Comparison of ENCODE assay signal across 18 cellular contexts in the genomic region with DNA sequence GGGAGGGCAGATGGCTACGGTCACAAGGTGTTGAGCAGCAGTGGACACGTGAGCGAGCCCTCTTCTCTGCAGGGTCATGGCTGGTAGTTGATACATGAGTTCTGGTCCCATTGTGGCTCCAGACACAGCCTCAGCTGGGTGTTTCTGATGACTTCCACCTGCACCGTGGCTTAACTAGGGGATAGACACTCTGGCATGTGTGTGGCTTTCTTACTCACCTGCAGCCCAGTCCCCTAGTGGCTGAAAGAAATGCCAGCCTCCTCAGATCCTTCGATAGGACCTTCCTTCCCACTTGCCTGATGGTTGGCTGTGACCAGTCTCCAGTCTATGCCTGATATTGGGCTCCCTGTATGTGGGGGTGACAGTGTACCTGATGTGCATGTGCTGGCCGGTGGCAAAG. TPM values are rescaled to one million over a fixed set of nuclear protein-coding genes. Genes with fewer than 3 reads are reported as not detected.
A peak's percentile ranks its signal among the peaks of the same experiment; 100 is the strongest.
DNase-seq lines count a peak whose midpoint lies in the region; ATAC-seq, FAIRE-seq and TF ChIP-seq lines count a peak whose summit lies in the region.
"Had no signal": no experiment of that assay in that cellular context is flagged by ENCODE, and none has a peak within 500 bp of the region (broad histone marks: within the 10 kb centered on the region; RNA-seq: fewer than 3 reads in every experiment).

No MANE protein-coding gene starts in this region.

- no peak overlapping the region for H2AFZ ChIP-seq in GM12878 (ENCODE audit: control insufficient read depth, low read depth, low read length)

- H2BK15ac ChIP-seq in mesendoderm (replicated peaks; ENCODE audit: low read depth), result no peak overlapping the region

- intact Hi-C loops in GM12878 (cut with micrococcal nuclease; ENCODE audit: unreplicated experiment), result no loop called here
- intact Hi-C loops in colonic mucosa (cut with DNase I), result no loop called here
- intact Hi-C loops in Right ventricle myocardium inferior (cut with DNase I), result no loop called here

- SMC1A ChIA-PET in GM12878 (lab: Charles Lee; ENCODE audit: uncharacterized antibody, unreplicated experiment), result no interaction called here

- no peak for TF ChIP-seq RAD21 in GM12878 (IDR thresholded peaks at IDR 0.05; ENCODE audit: insufficient read depth, low read depth, low read length)

- no peak overlapping the region for H2BK5ac ChIP-seq in mesendoderm (ENCODE audit: low read length)

- no TSS peak for BruUV-seq in GM12878 (replicated peaks; lab: Mats Ljungman, UMichigan)

- ATAC-seq in GM12878, result peak; percentile 57
- ATAC-seq in Right ventricle myocardium inferior, result no peak

- DNase-seq in BE2C (no peak), HFF-Myc (ENCODE audit: extremely low read depth, low read depth) (no peak), GM12878 (ENCODE audit: low read depth, low spot score) (no peak), mesendoderm (peak; percentile 54), colonic mucosa (no peak), islet precursor cell (no peak), Right ventricle myocardium inferior (ENCODE audit: missing footprints) (no peak), H4 (ENCODE audit: low spot score) (no peak)
- DNase-seq: activated CD8-positive, alpha-beta memory T cell treated with anti-CD3 and anti-CD28 coated beads, Interleukin-2, amount 50 U/mL, for 48 hours; activated naive CD8-positive, alpha-beta T cell treated with anti-CD3 and anti-CD28 coated beads, Interleukin-2, amount 10 ng/mL, durations not matched to agents 7 days and 5 days; GOT3; stimulated activated CD4-positive, alpha-beta T cell treated with anti-CD3 and anti-CD28 coated beads, Interleukin-2, amount 100 ng/mL, for 24 hours had no signal

- no peak for TF ChIP-seq EP300 in GM12878 (IDR thresholded peaks at IDR 0.05; ENCODE audit: borderline replicate concordance in 1 of 2, control insufficient read depth in 1 of 2, low read depth in 2 of 2, low read length in 2 of 2)

- RAD21 ChIA-PET in GM12878 (lab: Charles Lee; ENCODE audit: unreplicated experiment), result no interaction called here

- H3K23ac ChIP-seq in mesendoderm (ENCODE audit: low read length), result no peak overlapping the region

- POLR2A ChIA-PET in GM12878 (lab: Charles Lee), result no interaction called here

- H4K5ac ChIP-seq in mesendoderm (ENCODE audit: low read length), result no peak overlapping the region

- no peaks in the 10 kb centered on the region for H4K20me1 ChIP-seq in GM12878 (ENCODE audit: control insufficient read depth, insufficient read depth)

- FAIRE-seq in GM12878 (lab: Jason Lieb, UNC), result no peak
- FAIRE-seq: GM18507 had no signal

- no peak for TF ChIP-seq POLR2A in GM12878 (IDR thresholded peaks at IDR 0.05; ENCODE audit: low read depth, low read length)

- H3K36me3 ChIP-seq in BE2C (no peaks in the 10 kb centered on the region), GM12878 (ENCODE audit: control insufficient read depth in 2 of 2, insufficient read depth in 2 of 2, low read length in 1 of 2) (no peaks in the 10 kb centered on the region), mesendoderm (ENCODE audit: control insufficient read depth, insufficient read depth, low read length) (no peaks in the 10 kb centered on the region), colonic mucosa (no peaks in the 10 kb centered on the region)
- H3K36me3 ChIP-seq: prostate gland, upper lobe of left lung had no signal

- TF ChIP-seq CTCF in BE2C (IDR thresholded peaks at IDR 0.05; ENCODE audit: low read depth, low read length) (peak; percentile 43), HFF-Myc (IDR thresholded peaks at IDR 0.05; ENCODE audit: low read depth, low read length, missing control alignments) (peak; percentile 16), GM12878 (IDR thresholded peaks at IDR 0.05 in 2 of 3, conservative IDR thresholded peaks at IDR 0.05 in 1 of 3; ENCODE audit: control insufficient read depth in 2 of 3, extremely low read depth in 1 of 3, insufficient read depth in 1 of 3, low read depth in 3 of 3, low read length in 3 of 3) (peak in 2 of 3 experiments; percentile 16 to 28; a peak in 2 of 6 replicates), colonic mucosa (IDR thresholded peaks at IDR 0.05) (no peak)

- H3K4me3 ChIP-seq in BE2C (ENCODE audit: low read depth, low read length) (no peak overlapping the region), HFF-Myc (replicated peaks; ENCODE audit: low read depth, low read length) (no peak overlapping the region), GM12878 (no peak overlapping the region), mesendoderm (ENCODE audit: low read length) (no peak overlapping the region), colonic mucosa (no peak overlapping the region)
- H3K4me3 ChIP-seq: prostate gland, upper lobe of left lung had no signal

- H3K4ac ChIP-seq in mesendoderm (ENCODE audit: low read depth, low read length), result no peak overlapping the region

- H3K9me3 ChIP-seq in BE2C, result no peaks in the 10 kb centered on the region
- H3K9me3 ChIP-seq in GM12878 (replicated peaks; ENCODE audit: control insufficient read depth, insufficient read depth, low read length), result no peaks in the 10 kb centered on the region
- no peaks in the 10 kb centered on the region for H3K9me3 ChIP-seq in colonic mucosa
- H3K9me3 ChIP-seq: prostate gland, upper lobe of left lung had no signal

- no peaks in the 10 kb centered on the region for H3K79me2 ChIP-seq in GM12878 (ENCODE audit: control insufficient read depth, insufficient read depth, low read length)
- H3K79me2 ChIP-seq in mesendoderm (ENCODE audit: control insufficient read depth, insufficient read depth, low read length), result no peaks in the 10 kb centered on the region

- H3K79me1 ChIP-seq in mesendoderm (ENCODE audit: low read length), result no peaks in the 10 kb centered on the region

- WGBS in GM12878 (ENCODE audit: insufficient coverage, insufficient replicate concordance, low lambda C conversion rate, missing lambda C conversion rate), result 34% methylated on average over 6 of the region's 6 CpGs
- no CpG with 5 or more reads among the region's 6 CpGs for WGBS in mesendoderm (ENCODE audit: extremely low coverage, insufficient coverage, low lambda C conversion rate)

- H3K9ac ChIP-seq in GM12878 (ENCODE audit: control insufficient read depth, insufficient read depth, low read length) (no peak overlapping the region), mesendoderm (ENCODE audit: low read length) (no peak overlapping the region), colonic mucosa (ENCODE audit: low read depth in 2 of 2, low read length in 2 of 2) (no peak overlapping the region)

- H4K8ac ChIP-seq in mesendoderm (ENCODE audit: low read depth, low read length), result no peak overlapping the region

- CTCF ChIA-PET in GM12878 (lab: Yijun Ruan, JAX), result no interaction called here

- H3K27me3 ChIP-seq in BE2C, result peaks cover 20% of the 10 kb centered on the region
- peaks cover 0 to 3% of the 10 kb centered on the region in 2 experiments; a peak in 1 of 4 replicates for H3K27me3 ChIP-seq in GM12878 (replicated peaks in 1 of 2; ENCODE audit: control insufficient read depth in 2 of 2, insufficient read depth in 2 of 2, low read length in 1 of 2)
- H3K27me3 ChIP-seq in mesendoderm (ENCODE audit: insufficient read depth, low read length, poor library complexity), result no peaks in the 10 kb centered on the region
- H3K27me3 ChIP-seq in colonic mucosa, result no peaks in the 10 kb centered on the region

- no peak overlapping the region for H2AK5ac ChIP-seq in mesendoderm (ENCODE audit: low read length)

- H3K56ac ChIP-seq in mesendoderm (ENCODE audit: low read length), result no peak overlapping the region

- H3K18ac ChIP-seq in mesendoderm (ENCODE audit: low read length), result no peak overlapping the region

- H3K4me2 ChIP-seq in GM12878 (ENCODE audit: control insufficient read depth, insufficient read depth), result no peak overlapping the region
- H3K4me2 ChIP-seq in mesendoderm (ENCODE audit: low read length), result no peak overlapping the region

- in situ Hi-C loops in GM12878 (cut with MboI), result no loop called here

- H2BK120ac ChIP-seq in mesendoderm (ENCODE audit: low read depth, low read length), result no peak overlapping the region

- H3K27ac ChIP-seq in GM12878 (ENCODE audit: control insufficient read depth, insufficient read depth) (no peak overlapping the region), mesendoderm (ENCODE audit: low read depth, low read length) (no peak overlapping the region), colonic mucosa (no peak overlapping the region)
- H3K27ac ChIP-seq: HL-60, prostate gland, upper lobe of left lung had no signal

- H3K4me1 ChIP-seq in BE2C, result peaks cover 3% of the 10 kb centered on the region; the same call in 1 of the 2 replicates
- H3K4me1 ChIP-seq in GM12878 (ENCODE audit: control insufficient read depth, insufficient read depth, low read length), result no peaks in the 10 kb centered on the region
- H3K4me1 ChIP-seq in mesendoderm (ENCODE audit: control insufficient read depth, low read depth, low read length), result no peaks in the 10 kb centered on the region
- no peaks in the 10 kb centered on the region for H3K4me1 ChIP-seq in colonic mucosa
- H3K4me1 ChIP-seq: prostate gland had no signal

RNA-seq across cellular contexts. Expression of gene GPR78, which starts 5.0 kb away (rescaled TPM):
- polyA plus RNA-seq in BE2C (2012; ENCODE audit: insufficient read depth, insufficient read length, low read depth), result 0.25 TPM
- 0.15 TPM in 1 of 2 replicates, not detected in the other for total RNA-seq in GM12878 (2013; cell fraction: nucleolus; rRNA removed)
- not detected in 2 replicates for total RNA-seq in GM12878 (2014; rRNA removed)
- total RNA-seq in GM12878 (2014; rRNA removed; fragmentation: Illumina TruSeq; extraction: Trizol), result not detected in 2 replicates
- not detected in 2 replicates for total RNA-seq in GM12878 (2021)
- polyA plus RNA-seq in GM12878 (2011; ENCODE audit: low read depth), result not detected
- polyA plus RNA-seq in GM12878 (2011; rRNA removed), result not detected in 2 replicates
- not detected in 2 replicates for polyA plus RNA-seq in GM12878 (2011; cell fraction: cytosol; rRNA removed)
- not detected in 2 replicates for polyA plus RNA-seq in GM12878 (2011; cell fraction: nucleus; rRNA removed)
- polyA plus RNA-seq in GM12878 (2012), result not detected in 2 replicates
- polyA plus RNA-seq in GM12878 (2014; fragmentation: Illumina TruSeq; extraction: Trizol), result 0.03 TPM in 1 of 2 replicates, not detected in the other
- polyA plus RNA-seq in GM12878 (2014; fragmentation: Nextera tagmentation; extraction: Ambion mirVana), result not detected
- not detected in 2 replicates for polyA plus RNA-seq in GM12878 (2014; rRNA removed)
- polyA plus RNA-seq in GM12878 (2016; fragmentation: Nextera tagmentation; extraction: Ambion mirVana), result not detected
- not detected in 2 replicates for polyA minus RNA-seq in GM12878 (2011; rRNA and poly(A)+ RNA removed)
- not detected in 2 replicates for polyA minus RNA-seq in GM12878 (2011; cell fraction: cytosol; rRNA and poly(A)+ RNA removed)
- not detected in 2 replicates for polyA minus RNA-seq in GM12878 (2011; cell fraction: nucleus; rRNA and poly(A)+ RNA removed)
- polyA plus RNA-seq in mesendoderm (2013, experiment 1 of 2), result 1.5 TPM
- 1.4 TPM for polyA plus RNA-seq in mesendoderm (2013, experiment 2 of 2)
- total RNA-seq in colonic mucosa, result not detected
- total RNA-seq in Right ventricle myocardium inferior, result not detected
- 0.41 TPM in 1 of 2 replicates, not detected in the other for total RNA-seq in H4 (2014; rRNA removed; shearing (Covaris generic))
- total RNA-seq: activated naive CD8-positive, alpha-beta T cell treated with anti-CD3 and anti-CD28 coated beads, Interleukin-2, amount 10 ng/mL, durations not matched to agents 7 days and 5 days; mononuclear cell; OCI-LY7 had no signal

RNA-seq across cellular contexts. Expression of gene CPZ, which starts 7.4 kb away (rescaled TPM):
- 2.1 TPM for polyA plus RNA-seq in BE2C (2012; ENCODE audit: insufficient read depth, insufficient read length, low read depth)
- total RNA-seq in GM12878 (2013; cell fraction: nucleolus; rRNA removed), result not detected in 2 replicates
- total RNA-seq in GM12878 (2014; rRNA removed) (not detected in 2 replicates), GM12878 (2014; rRNA removed; fragmentation: Illumina TruSeq; extraction: Trizol) (not detected in 2 replicates), GM12878 (2021) (not detected in 2 replicates), colonic mucosa (1 to 10 TPM; 1.2 to 1.5 TPM), Right ventricle myocardium inferior (0.41 TPM)
- polyA plus RNA-seq in GM12878 (2011; ENCODE audit: low read depth), result not detected
- polyA plus RNA-seq in GM12878 (2011; rRNA removed) (not detected in 2 replicates), GM12878 (2014; fragmentation: Illumina TruSeq; extraction: Trizol) (not detected in 2 replicates), GM12878 (2014; fragmentation: Nextera tagmentation; extraction: Ambion mirVana) (not detected), GM12878 (2014; rRNA removed) (not detected in 2 replicates), GM12878 (2016; fragmentation: Nextera tagmentation; extraction: Ambion mirVana) (not detected)
- polyA plus RNA-seq in GM12878 (2011; cell fraction: cytosol; rRNA removed), result not detected in 2 replicates
- polyA plus RNA-seq in GM12878 (2011; cell fraction: nucleus; rRNA removed), result 0.07 TPM in 1 of 2 replicates, not detected in the other
- not detected in 2 replicates for polyA plus RNA-seq in GM12878 (2012)
- polyA minus RNA-seq in GM12878 (2011; rRNA and poly(A)+ RNA removed), result not detected in 2 replicates
- not detected in 2 replicates for polyA minus RNA-seq in GM12878 (2011; cell fraction: cytosol; rRNA and poly(A)+ RNA removed)
- polyA minus RNA-seq in GM12878 (2011; cell fraction: nucleus; rRNA and poly(A)+ RNA removed), result not detected in 2 replicates
- polyA plus RNA-seq in mesendoderm (2013, experiment 1 of 2), result 20.5 TPM
- 19.9 TPM for polyA plus RNA-seq in mesendoderm (2013, experiment 2 of 2)
- total RNA-seq in H4 (2014; rRNA removed; shearing (Covaris generic)), result 1.2 and 1.6 TPM in 2 replicates
- total RNA-seq: activated naive CD8-positive, alpha-beta T cell treated with anti-CD3 and anti-CD28 coated beads, Interleukin-2, amount 10 ng/mL, durations not matched to agents 7 days and 5 days; mononuclear cell; OCI-LY7 had no signal
